1 cellular context compared by ENCODE assay signal in genomic region chr3:48188266-48189201, GRCh38.
A peak's percentile ranks its signal among the peaks of the same experiment; 100 is the strongest.
TF ChIP-seq lines count a peak whose summit lies in the region.

Gene CDC25A (minus strand): TSS chr3:48188417. CDS start chr3:48187947, 470 bp downstream.

TF ChIP-seq in SK-N-SH, 30 proteins besides CTCF, POLR2A, EP300 and RAD21 (continued from another document):
- TF ChIP-seq POLR2AphosphoS5 (IDR thresholded peaks at IDR 0.05; ENCODE audit: low read depth, low read length) = peak; percentile 55
- no peak for TF ChIP-seq EZH2phosphoT487 (IDR thresholded peaks at IDR 0.05; ENCODE audit: borderline replicate concordance, low read depth)
- TF ChIP-seq REST (IDR thresholded peaks at IDR 0.05; ENCODE audit: low read depth, low read length) = no peak
TF ChIP-seq in SK-N-SH: peak in this region for 11.
